Comparison of ENCODE assay signal across 18 cellular contexts in genomic region chr1:227175611-227176010, GRCh38.
A peak's percentile ranks its signal among the peaks of the same experiment; 100 is the strongest.
DNase-seq lines count a peak whose midpoint lies in the region; ATAC-seq, FAIRE-seq and TF ChIP-seq lines count a peak whose summit lies in the region.
"Had no signal": no experiment of that assay in that cellular context is flagged by ENCODE, and none has a peak within 500 bp of the region (broad histone marks: within the 10 kb centered on the region; RNA-seq: fewer than 3 reads in every experiment).

No MANE protein-coding gene starts in this region.

- no peak for TF ChIP-seq EP300 in A549 (IDR thresholded peaks at IDR 0.05)

- CTCF ChIA-PET in A549 (lab: Yijun Ruan, JAX): interaction anchor here (0.9 kb wide), 1 partner anchor 32 kb away, joined by 3 read pairs; no protein-coding TSS in a partner anchor

- no peak for ATAC-seq in A549
- ATAC-seq in stimulated activated naive B cell treated with anti-CD40 and anti-IgM and Interleukin-4, amounts not matched to agents 10 μg/mL and 1 μg/mL and 100 μg/mL, for 72 hours (replicated peaks): no peak

- no peak overlapping the region for H3K4me3 Mint-ChIP-seq in stimulated activated naive B cell treated with anti-CD40 and anti-IgM and Interleukin-4, amounts not matched to agents 10 μg/mL and 1 μg/mL and 100 μg/mL, for 72 hours
- H3K4me3 Mint-ChIP-seq: CD4-positive, CD25-positive, alpha-beta regulatory T cell had no signal

- DNase-seq in A549 (ENCODE audit: low read depth in 1 of 2, low spot score in 1 of 2) (no peak), HTR-8/SVneo (ENCODE audit: insufficient read length, low spot score) (no peak), erythroblast (lab: John Stamatoyannopoulos, UW) (peak; percentile 57 to 65), occipital lobe (lab: John Stamatoyannopoulos, UW) (no peak), NCI-H345 (lab: John Stamatoyannopoulos, UW) (no peak)
- DNase-seq in stimulated activated naive B cell treated with anti-CD40 and anti-IgM and Interleukin-4, amounts not matched to agents 10 μg/mL and 1 μg/mL and 100 μg/mL, for 72 hours: no peak
- DNase-seq: ACHN; BE2C; C1 segment of cervical spinal cord; Caco-2; CD4-positive, CD25-positive, alpha-beta regulatory T cell; GM23248; HCEC 1CT had no signal

- no peaks in the 10 kb centered on the region for H3K36me3 Mint-ChIP-seq in stimulated activated naive B cell treated with anti-CD40 and anti-IgM and Interleukin-4, amounts not matched to agents 10 μg/mL and 1 μg/mL and 100 μg/mL, for 72 hours
- H3K36me3 Mint-ChIP-seq: CD4-positive, CD25-positive, alpha-beta regulatory T cell had no signal

- no peaks in the 10 kb centered on the region for H3K4me1 ChIP-seq in A549

- no peak overlapping the region for H3K4me3 ChIP-seq in A549
- H3K4me3 ChIP-seq: GM23248 had no signal

- no peak for TF ChIP-seq POLR2A in A549 (IDR thresholded peaks at IDR 0.05; ENCODE audit: low read length)
- TF ChIP-seq POLR2A in erythroblast (IDR thresholded peaks at IDR 0.05; ENCODE audit: low read length): no peak

- FAIRE-seq in A549 (lab: Jason Lieb, UNC) (no peak), HTR-8/SVneo (lab: Jason Lieb, UNC) (peak; percentile 82)
- FAIRE-seq: G401.6, GM12891, GM19239, H54 had no signal

- peaks cover 0 to 2% of the 10 kb centered on the region in 2 donors for H3K4me1 Mint-ChIP-seq in stimulated activated naive B cell treated with anti-CD40 and anti-IgM and Interleukin-4, amounts not matched to agents 10 μg/mL and 1 μg/mL and 100 μg/mL, for 72 hours
- H3K4me1 Mint-ChIP-seq: CD4-positive, CD25-positive, alpha-beta regulatory T cell had no signal

- H3K4me2 ChIP-seq in A549: no peak overlapping the region

- no peak for TF ChIP-seq CTCF in A549 (IDR thresholded peaks at IDR 0.05)

- no peak overlapping the region for H3K27ac ChIP-seq in A549
- H3K27ac ChIP-seq: GM23248, HL-60 had no signal

- POLR2A ChIA-PET in A549 (lab: Yijun Ruan, JAX): no interaction called here

- H3K9me3 ChIP-seq in A549: no peaks in the 10 kb centered on the region
- H3K9me3 ChIP-seq: BE2C, Caco-2 had no signal

- no peaks in the 10 kb centered on the region for H3K9me3 Mint-ChIP-seq in stimulated activated naive B cell treated with anti-CD40 and anti-IgM and Interleukin-4, amounts not matched to agents 10 μg/mL and 1 μg/mL and 100 μg/mL, for 72 hours
- H3K9me3 Mint-ChIP-seq: CD4-positive, CD25-positive, alpha-beta regulatory T cell had no signal

- H3K27me3 Mint-ChIP-seq in stimulated activated naive B cell treated with anti-CD40 and anti-IgM and Interleukin-4, amounts not matched to agents 10 μg/mL and 1 μg/mL and 100 μg/mL, for 72 hours: peaks cover 0 to 9% of the 10 kb centered on the region in 2 donors

- H3K27ac Mint-ChIP-seq in stimulated activated naive B cell treated with anti-CD40 and anti-IgM and Interleukin-4, amounts not matched to agents 10 μg/mL and 1 μg/mL and 100 μg/mL, for 72 hours: peak overlapping the region; percentile 51
- H3K27ac Mint-ChIP-seq: CD4-positive, CD25-positive, alpha-beta regulatory T cell had no signal

- WGBS in A549 (ENCODE audit: missing lambda C conversion rate): 93% methylated on average over 4 of the region's 4 CpGs

- TF ChIP-seq RAD21 in A549 (conservative IDR thresholded peaks at IDR 0.05 in 1 of 2, IDR thresholded peaks at IDR 0.05 in 1 of 2): no peak

TF ChIP-seq in A549, 52 proteins besides CTCF, POLR2A, EP300 and RAD21:
- TF ChIP-seq NR3C1 (IDR thresholded peaks at IDR 0.05) (no peak), MAFK (IDR thresholded peaks at IDR 0.05; ENCODE audit: partially characterized antibody) (peak; percentile 78), CBX8 (IDR thresholded peaks at IDR 0.05) (no peak)

Comparison
In these comparisons a context has a peak if more than half of its experiments do, and no peak if none do; other contexts are left out.
1. DNase-seq: peak in erythroblast (2 of 2); none in A549 (0 of 2), HTR-8/SVneo (single experiment), stimulated activated naive B cell treated with anti-CD40 and anti-IgM and Interleukin-4, amounts not matched to agents 10 μg/mL and 1 μg/mL and 100 μg/mL, for 72 hours (single experiment), occipital lobe (single experiment) and NCI-H345 (single experiment).